In genomic region chr16:4052801-4053662, GRCh38 we compare ENCODE assay signal across 8 cellular contexts.
DNase-seq lines count a peak whose midpoint lies in the region; ATAC-seq and TF ChIP-seq lines count a peak whose summit lies in the region.

No MANE protein-coding gene starts in this region.

- H3K9me3 ChIP-seq in right atrium auricular region, result no peaks in the 10 kb centered on the region
- H3K9me3 ChIP-seq in stomach, result no peaks in the 10 kb centered on the region
- H3K9me3 ChIP-seq in BE2C, result no peaks in the 10 kb centered on the region; the same call in 1 of the 2 replicates

- H3K27ac ChIP-seq in right atrium auricular region, result peak overlapping the region; percentile 77 to 90
- peak overlapping the region; percentile 28 to 84 (median 75) for H3K27ac ChIP-seq in stomach

- H3K36me3 ChIP-seq in right atrium auricular region (no peaks in the 10 kb centered on the region), stomach (no peaks in the 10 kb centered on the region), BE2C (no peaks in the 10 kb centered on the region)

- peak overlapping the region in 1 of 2 donors; percentile 30 for H3K4me3 ChIP-seq in right atrium auricular region
- peak overlapping the region in 2 of 4 donors; percentile 16 to 18 for H3K4me3 ChIP-seq in stomach
- H3K4me3 ChIP-seq in BE2C (ENCODE audit: low read depth, low read length), result no peak overlapping the region

- intact Hi-C loops in stomach (cut with DNase I; ENCODE audit: low total_unique reads), result no loop called here

- H3K36me3 Mint-ChIP-seq in WTC11, result no peaks in the 10 kb centered on the region

- no peak for TF ChIP-seq POLR2A in stomach (IDR thresholded peaks at IDR 0.05)
- no peak for TF ChIP-seq POLR2A in erythroblast (IDR thresholded peaks at IDR 0.05; ENCODE audit: low read length)

- ATAC-seq in WTC11, result no peak
- no peak for ATAC-seq in HG02588 (IDR thresholded peaks at IDR 0.05; ENCODE audit: unreplicated experiment)

- 46 to 62% (median 55%) methylated on average over 31 of the region's 31 CpGs for WGBS in stomach, 5 donors

- POLR2A ChIA-PET in WTC11 (lab: Charles Lee), result interaction anchor here (0.6 kb wide), 1 partner anchor 95 kb away, joined by 4 read pairs; no protein-coding TSS in a partner anchor

- H3K27me3 Mint-ChIP-seq in WTC11 (ENCODE audit: low read depth), result no peaks in the 10 kb centered on the region

- no peak overlapping the region for H3K4me3 Mint-ChIP-seq in WTC11

- TF ChIP-seq EP300 in stomach (IDR thresholded peaks at IDR 0.05), result no peak

- peak overlapping the region; percentile 21; the same call in 1 of the 2 replicates for H3K27ac Mint-ChIP-seq in WTC11

- peaks cover 0 to 33% of the 10 kb centered on the region in 2 donors for H3K4me1 ChIP-seq in right atrium auricular region
- peaks cover 6 to 38% (median 21%) of the 10 kb centered on the region in 4 donors for H3K4me1 ChIP-seq in stomach
- no peaks in the 10 kb centered on the region for H3K4me1 ChIP-seq in BE2C

- H3K4me1 Mint-ChIP-seq in WTC11, result peaks cover 18% of the 10 kb centered on the region

- CTCF ChIA-PET in WTC11 (lab: Charles Lee), result no interaction called here

- no peaks in the 10 kb centered on the region for H3K9me3 Mint-ChIP-seq in WTC11

- peak; percentile 59 for DNase-seq in AG09319 (ENCODE audit: extremely low read depth, low read depth)
- peak; percentile 64 for DNase-seq in NCI-H146 (lab: John Stamatoyannopoulos, UW)
- no peak for DNase-seq in WTC11 (ENCODE audit: low spot score)
- DNase-seq in right atrium auricular region (ENCODE audit: low spot score), result peak; percentile 78
- DNase-seq in stomach, result no peak
- DNase-seq in erythroblast (lab: John Stamatoyannopoulos, UW), result no peak
- no peak for DNase-seq in BE2C

- TF ChIP-seq CTCF in AG09319 (IDR thresholded peaks at IDR 0.05; ENCODE audit: low read depth, low read length) (no peak), WTC11 (IDR thresholded peaks at IDR 0.05) (no peak), right atrium auricular region (IDR thresholded peaks at IDR 0.05) (no peak), stomach (IDR thresholded peaks at IDR 0.05) (no peak), BE2C (IDR thresholded peaks at IDR 0.05; ENCODE audit: low read depth, low read length) (no peak)

- H3K27me3 ChIP-seq in right atrium auricular region (no peaks in the 10 kb centered on the region), stomach (no peaks in the 10 kb centered on the region), BE2C (no peaks in the 10 kb centered on the region)

TF ChIP-seq in WTC11, 78 proteins besides CTCF, POLR2A, EP300 and RAD21:
- no peak for TF ChIP-seq GTF2I (CRISPR knock-in tag; conservative IDR thresholded peaks at IDR 0.05)
- TF ChIP-seq EMX1 (CRISPR knock-in tag; IDR thresholded peaks at IDR 0.05), result no peak
- TF ChIP-seq ZBTB43 (CRISPR knock-in tag; IDR thresholded peaks at IDR 0.05), result no peak
- TF ChIP-seq PREB (CRISPR knock-in tag; IDR thresholded peaks at IDR 0.05; ENCODE audit: borderline replicate concordance), result no peak
- no peak for TF ChIP-seq ZNF416 (CRISPR knock-in tag; IDR thresholded peaks at IDR 0.05)
- TF ChIP-seq ATF2 (CRISPR knock-in tag; IDR thresholded peaks at IDR 0.05; ENCODE audit: borderline replicate concordance, low read depth), result no peak
- TF ChIP-seq TCF7 (CRISPR knock-in tag; IDR thresholded peaks at IDR 0.05; ENCODE audit: low read depth), result no peak
- TF ChIP-seq USF1 (CRISPR knock-in tag; IDR thresholded peaks at IDR 0.05), result no peak
- no peak for TF ChIP-seq NFE2L1 (CRISPR knock-in tag; IDR thresholded peaks at IDR 0.05)
- TF ChIP-seq ZNF317 (CRISPR knock-in tag; IDR thresholded peaks at IDR 0.05; ENCODE audit: borderline replicate concordance, low read depth), result no peak
- no peak for TF ChIP-seq ATF3 (CRISPR knock-in tag; conservative IDR thresholded peaks at IDR 0.05)
- no peak for TF ChIP-seq ZNF512 (CRISPR knock-in tag; IDR thresholded peaks at IDR 0.05; ENCODE audit: borderline replicate concordance)
- no peak for TF ChIP-seq FOXP1 (CRISPR knock-in tag; IDR thresholded peaks at IDR 0.05; ENCODE audit: borderline replicate concordance)
- no peak for TF ChIP-seq TEAD1 (CRISPR knock-in tag; IDR thresholded peaks at IDR 0.05)
- TF ChIP-seq TP53 (CRISPR knock-in tag; IDR thresholded peaks at IDR 0.05), result no peak
- TF ChIP-seq ZNF121 (CRISPR knock-in tag; IDR thresholded peaks at IDR 0.05), result no peak
- no peak for TF ChIP-seq AR (CRISPR knock-in tag; IDR thresholded peaks at IDR 0.05)
- TF ChIP-seq TEAD4 (CRISPR knock-in tag; IDR thresholded peaks at IDR 0.05), result no peak
- no peak for TF ChIP-seq SOX15 (CRISPR knock-in tag; IDR thresholded peaks at IDR 0.05)
TF ChIP-seq in WTC11: peak in this region for 0.

Comparison
In these comparisons a context has a peak if more than half of its experiments do, and no peak if none do; other contexts are left out.
1. DNase-seq: peak in AG09319 (single experiment), NCI-H146 (single experiment) and right atrium auricular region (single experiment); none in WTC11 (single experiment), stomach (single experiment), erythroblast (0 of 2) and BE2C (single experiment).